In the genomic region with DNA sequence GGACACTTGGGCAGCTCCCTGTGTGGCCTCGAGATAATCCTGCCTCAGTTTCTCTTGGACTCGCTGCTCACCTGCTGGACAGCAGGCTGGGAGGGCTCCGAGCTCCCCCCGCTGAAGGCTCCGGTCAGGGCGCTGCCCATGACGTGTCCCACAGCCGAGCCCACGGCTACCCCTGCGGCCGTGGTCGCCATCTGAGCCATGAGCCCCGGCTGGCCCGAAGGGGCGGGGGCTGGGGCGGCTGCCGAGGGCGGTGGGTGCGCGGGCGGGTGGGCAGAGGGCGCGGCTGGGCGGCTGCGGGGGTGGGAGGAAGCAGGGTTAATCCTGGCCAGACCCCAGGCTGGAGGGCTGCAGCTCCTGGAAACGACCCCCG, we compare ENCODE assay signal across 8 cellular contexts. TPM values are rescaled to one million over a fixed set of nuclear protein-coding genes. Genes with fewer than 3 reads are reported as not detected.
DNase-seq lines count a peak whose midpoint lies in the region; ATAC-seq lines count a peak whose summit lies in the region.

No MANE protein-coding gene starts in this region.

- H3K9me3 Mint-ChIP-seq in stimulated activated naive CD8-positive, alpha-beta T cell treated with anti-CD3 and anti-CD28 coated beads, Interleukin-15, amount 100 ng/mL, for 72 hours: no peaks in the 10 kb centered on the region

- peaks cover 83% of the 10 kb centered on the region for H3K4me1 Mint-ChIP-seq in stimulated activated naive CD8-positive, alpha-beta T cell treated with anti-CD3 and anti-CD28 coated beads, Interleukin-15, amount 100 ng/mL, for 72 hours

- WGBS in HUES64: 1% methylated on average over 27 of the region's 27 CpGs

- no peaks in the 10 kb centered on the region for H3K36me3 ChIP-seq in HUES64 (ENCODE audit: insufficient read depth, low read length)

- H3K9me3 ChIP-seq in HUES64 (ENCODE audit: insufficient read depth, low read depth, low read length): no peaks in the 10 kb centered on the region

- H3K27me3 ChIP-seq in HUES64 (ENCODE audit: insufficient read depth, low read length): peaks cover 10% of the 10 kb centered on the region

- peak overlapping the region; percentile 88 to 95 for H3K4me3 Mint-ChIP-seq in stimulated activated naive CD8-positive, alpha-beta T cell treated with anti-CD3 and anti-CD28 coated beads, Interleukin-15, amount 100 ng/mL, for 72 hours

- peak overlapping the region in 1 of 2 donors; percentile 95 for H3K27ac Mint-ChIP-seq in stimulated activated naive CD8-positive, alpha-beta T cell treated with anti-CD3 and anti-CD28 coated beads, Interleukin-15, amount 100 ng/mL, for 72 hours

- no peak overlapping the region for H3K27ac ChIP-seq in HUES64 (ENCODE audit: low read depth, low read length)
- peak overlapping the region; percentile 94 for H3K27ac ChIP-seq in angular gyrus (ENCODE audit: low read depth, low read length)

- DNase-seq in iPS-NIHi7 (ENCODE audit: extremely low spot score) (peak; percentile 37), SIG-M5 (lab: John Stamatoyannopoulos, UW) (no peak), dedifferentiated amniotic fluid mesenchymal stem cell (ENCODE audit: extremely low spot score) (no peak)
- no peak for DNase-seq in stimulated activated naive CD8-positive, alpha-beta T cell treated with anti-CD3 and anti-CD28 coated beads, Interleukin-15, amount 100 ng/mL, for 72 hours
- DNase-seq in stimulated activated CD4-positive, alpha-beta T cell treated with anti-CD3 and anti-CD28 coated beads, Interleukin-15, amount 100 ng/mL, for 24 hours: no peak

- H3K27me3 Mint-ChIP-seq in stimulated activated naive CD8-positive, alpha-beta T cell treated with anti-CD3 and anti-CD28 coated beads, Interleukin-15, amount 100 ng/mL, for 72 hours: no peaks in the 10 kb centered on the region

- peak overlapping the region; percentile 78 for H3K9ac ChIP-seq in HUES64 (ENCODE audit: low read depth, low read length)

- H3K4me1 ChIP-seq in HUES64 (ENCODE audit: insufficient read depth, low read length): peaks cover 23% of the 10 kb centered on the region

- peak overlapping the region; percentile 68 for H3K4me3 ChIP-seq in HUES64 (ENCODE audit: low read length)

- peak; percentile 1 for ATAC-seq in stimulated activated naive CD8-positive, alpha-beta T cell treated with anti-CD3 and anti-CD28 coated beads, Interleukin-15, amount 100 ng/mL, for 72 hours
- no peak for ATAC-seq in GM19328 (IDR thresholded peaks at IDR 0.05; ENCODE audit: unreplicated experiment)

RNA-seq across cellular contexts. Expression of gene CHCHD10, which starts 0.5 kb away (rescaled TPM):
- 117 TPM for polyA plus RNA-seq in HUES64 (2013, experiment 1 of 2)
- polyA plus RNA-seq in HUES64 (2013, experiment 2 of 2): 145 TPM

RNA-seq across cellular contexts. Expression of gene C22orf15, which starts 4.5 kb away (rescaled TPM):
- 0.45 TPM for polyA plus RNA-seq in HUES64 (2013, experiment 1 of 2)
- polyA plus RNA-seq in HUES64 (2013, experiment 2 of 2): 0.44 TPM

RNA-seq across cellular contexts. Expression of gene MMP11, which starts 5.4 kb away (rescaled TPM):
- 5.7 TPM for polyA plus RNA-seq in HUES64 (2013, experiment 1 of 2)
- polyA plus RNA-seq in HUES64 (2013, experiment 2 of 2): 7.3 TPM

RNA-seq across cellular contexts. Expression of gene VPREB3, which starts 13.1 kb away (rescaled TPM):
- polyA plus RNA-seq in HUES64 (2013, experiment 1 of 2): not detected
- not detected for polyA plus RNA-seq in HUES64 (2013, experiment 2 of 2)

RNA-seq across cellular contexts. Expression of gene ZNF70, which starts 16.4 kb away (rescaled TPM):
- polyA plus RNA-seq in HUES64 (2013, experiment 1 of 2): 1.8 TPM
- polyA plus RNA-seq in HUES64 (2013, experiment 2 of 2): 2.2 TPM
